ENCODE assay signal across 19 cellular contexts in the genomic region with DNA sequence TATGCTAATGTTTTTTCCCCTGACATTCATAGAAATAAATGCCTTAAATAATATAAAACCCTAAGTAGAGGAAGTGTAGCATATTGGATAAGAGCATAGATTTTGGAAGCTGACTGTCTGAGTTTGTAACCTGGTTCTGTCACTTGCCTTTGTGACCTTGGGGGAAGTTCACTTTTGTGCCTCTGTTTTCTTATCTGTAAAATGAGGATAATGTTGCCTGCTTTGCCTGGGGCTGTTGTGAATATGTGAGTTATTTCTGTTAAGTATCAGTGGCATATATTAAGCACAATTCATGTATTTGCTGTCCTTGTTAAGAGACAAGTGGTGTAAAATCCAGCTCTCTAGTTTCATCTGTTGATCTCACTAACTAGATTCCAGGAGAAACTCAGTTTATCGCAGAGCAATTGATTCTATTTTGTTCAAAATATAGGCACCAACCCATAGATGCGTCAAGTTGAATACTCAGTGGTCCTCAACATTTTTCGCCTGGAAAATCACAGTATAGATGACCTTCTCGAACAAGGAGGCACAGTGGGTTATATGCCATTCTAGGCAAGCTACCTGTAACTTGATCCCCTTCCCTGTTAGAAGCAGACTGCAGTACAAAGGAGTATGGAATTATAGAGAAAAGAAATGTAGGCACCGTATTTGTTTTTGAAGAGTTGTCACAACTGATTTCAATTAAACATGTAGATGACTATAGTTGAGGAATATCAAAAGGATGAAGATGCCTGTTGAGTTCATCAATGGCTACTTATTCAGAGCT.
"Had no signal": no experiment of that assay in that cellular context is flagged by ENCODE, and none has a peak within 500 bp of the region (broad histone marks: within the 10 kb centered on the region; RNA-seq: fewer than 3 reads in every experiment).

No MANE protein-coding gene starts in this region.

- H3K4me1 ChIP-seq: left lung, prostate gland, spleen, tibial nerve had no signal

- H3K36me3 Mint-ChIP-seq: activated naive CD8-positive, alpha-beta T cell treated with anti-CD3 and anti-CD28 coated beads for 36 hours; stimulated activated naive B cell treated with anti-CD40 and anti-IgM and Interleukin-4, amounts not matched to agents 10 μg/mL and 1 μg/mL and 100 μg/mL, for 72 hours had no signal

- H3K4me3 ChIP-seq: dorsolateral prefrontal cortex, left lung, prostate gland, spleen, tibial nerve had no signal

- H3K27ac Mint-ChIP-seq: activated CD4-positive, alpha-beta memory T cell treated with anti-CD3 and anti-CD28 coated beads, Interleukin-2, amount 10 ng/mL, durations not matched to agents 7 days and 5 days; activated CD4-positive, alpha-beta T cell treated with anti-CD3 and anti-CD28 coated beads for 36 hours; activated naive CD8-positive, alpha-beta T cell treated with anti-CD3 and anti-CD28 coated beads for 36 hours; natural killer cell; stimulated activated naive B cell treated with anti-CD40 and anti-IgM and Interleukin-4, amounts not matched to agents 10 μg/mL and 1 μg/mL and 100 μg/mL, for 72 hours had no signal

- H3K4me1 Mint-ChIP-seq: activated CD4-positive, alpha-beta memory T cell treated with anti-CD3 and anti-CD28 coated beads, Interleukin-2, amount 10 ng/mL, durations not matched to agents 7 days and 5 days; activated CD4-positive, alpha-beta T cell treated with anti-CD3 and anti-CD28 coated beads for 36 hours; activated naive CD8-positive, alpha-beta T cell treated with anti-CD3 and anti-CD28 coated beads for 36 hours; natural killer cell; stimulated activated naive B cell treated with anti-CD40 and anti-IgM and Interleukin-4, amounts not matched to agents 10 μg/mL and 1 μg/mL and 100 μg/mL, for 72 hours had no signal

- H3K4me3 Mint-ChIP-seq: activated CD4-positive, alpha-beta memory T cell treated with anti-CD3 and anti-CD28 coated beads, Interleukin-2, amount 10 ng/mL, durations not matched to agents 7 days and 5 days; activated CD4-positive, alpha-beta T cell treated with anti-CD3 and anti-CD28 coated beads for 36 hours; activated naive CD8-positive, alpha-beta T cell treated with anti-CD3 and anti-CD28 coated beads for 36 hours; natural killer cell; stimulated activated naive B cell treated with anti-CD40 and anti-IgM and Interleukin-4, amounts not matched to agents 10 μg/mL and 1 μg/mL and 100 μg/mL, for 72 hours had no signal

- H3K27me3 Mint-ChIP-seq: activated CD4-positive, alpha-beta memory T cell treated with anti-CD3 and anti-CD28 coated beads, Interleukin-2, amount 10 ng/mL, durations not matched to agents 7 days and 5 days; activated CD4-positive, alpha-beta T cell treated with anti-CD3 and anti-CD28 coated beads for 36 hours; activated naive CD8-positive, alpha-beta T cell treated with anti-CD3 and anti-CD28 coated beads for 36 hours; stimulated activated naive B cell treated with anti-CD40 and anti-IgM and Interleukin-4, amounts not matched to agents 10 μg/mL and 1 μg/mL and 100 μg/mL, for 72 hours had no signal

- ATAC-seq: activated CD4-positive, alpha-beta T cell treated with anti-CD3 and anti-CD28 coated beads for 36 hours; foreskin keratinocyte; left lung; natural killer cell; sciatic nerve; stimulated activated naive B cell treated with anti-CD40 and anti-IgM and Interleukin-4, amounts not matched to agents 10 μg/mL and 1 μg/mL and 100 μg/mL, for 72 hours had no signal

- H3K27ac ChIP-seq: dorsolateral prefrontal cortex, left lung, prostate gland, spleen, tibial nerve, VCaP had no signal

- H3K36me3 ChIP-seq: prostate gland had no signal

- H3K27me3 ChIP-seq: dorsolateral prefrontal cortex, foreskin keratinocyte, left lung, spleen, tibial nerve had no signal

- DNase-seq: activated CD4-positive, alpha-beta memory T cell treated with anti-CD3 and anti-CD28 coated beads, Interleukin-2, amount 10 ng/mL, durations not matched to agents 7 days and 5 days; activated CD4-positive, alpha-beta T cell treated with anti-CD3 and anti-CD28 coated beads for 36 hours; activated gamma-delta T cell treated with Interleukin-2 at 50 U/mL for 16 hours; activated naive CD8-positive, alpha-beta T cell treated with anti-CD3 and anti-CD28 coated beads for 36 hours; activated T-cell treated with anti-CD3 and anti-CD28 coated beads, Interleukin-2, amount 50 U/mL, for 48 hours; dorsolateral prefrontal cortex; foreskin keratinocyte; head of caudate nucleus; left lung; natural killer cell; occipital lobe; spleen; stimulated activated CD4-positive, alpha-beta T cell treated with anti-CD3 and anti-CD28 coated beads, Interleukin-1b, Interleukin-23, amount 100 ng/mL, for 48 hours; stimulated activated naive B cell treated with anti-CD40 and anti-IgM and Interleukin-4, amounts not matched to agents 10 μg/mL and 1 μg/mL and 100 μg/mL, for 72 hours; T1000 had no signal

- H3K9me3 ChIP-seq: prostate gland had no signal
